31 cellular contexts compared by ENCODE assay signal in genomic region chr6:156434049-156434794, GRCh38.
"Had no signal": no experiment of that assay in that cellular context is flagged by ENCODE, and none has a peak within 500 bp of the region (broad histone marks: within the 10 kb centered on the region; RNA-seq: fewer than 3 reads in every experiment).

No MANE protein-coding gene starts in this region.

- DNase-seq: activated CD4-positive, alpha-beta T cell treated with anti-CD3 and anti-CD28 coated beads for 36 hours; activated CD4-positive, alpha-beta T cell treated with anti-CD3 and anti-CD28 coated beads, Interleukin-2, amount 10 ng/mL, durations not matched to agents 7 days and 5 days; activated CD4-positive, alpha-beta T cell treated with anti-CD3 and anti-CD28 coated beads, Interleukin-2, amount 50 U/mL, for 48 hours; activated CD8-positive, alpha-beta memory T cell treated with anti-CD3 and anti-CD28 coated beads, Interleukin-2, amount 50 U/mL, for 4 hours; activated gamma-delta T cell treated with Interleukin-2 at 50 U/mL for 16 hours; activated naive CD4-positive, alpha-beta T cell treated with anti-CD3 and anti-CD28 coated beads for 36 hours; activated naive CD8-positive, alpha-beta T cell treated with anti-CD3 and anti-CD28 coated beads, Interleukin-2, amount 50 U/mL, for 24 hours; activated T-cell treated with anti-CD3 and anti-CD28 coated beads for 4 hours; activated T-cell treated with anti-CD3 and anti-CD28 coated beads, Interleukin-2, amount 50 U/mL, for 4 hours; anterior cingulate cortex; central memory CD4-positive, alpha-beta T cell; MM.1S; MV-4-11; NCI-H1092; NCI-H1436 treated with DMSO at 0.1 percent for 48 hours; NCI-H1694 treated with DMSO at 0.1 percent for 48 hours; NCI-H2227 treated with DMSO at 0.1 percent for 48 hours; NCI-H446; NCI-H510A treated with DMSO at 0.1 percent for 48 hours; NCI-H748 treated with DMSO at 0.1 percent for 48 hours; NK-92 treated with Interleukin-12 subunit alpha and Interleukin-12 subunit beta, amount 100 ng/mL, for 24 hours; PC-3; SIG-M5 had no signal

- H3K36me3 Mint-ChIP-seq: activated naive CD8-positive, alpha-beta T cell; brain had no signal

- H3K9me3 Mint-ChIP-seq: activated naive CD4-positive, alpha-beta T cell treated with anti-CD3 and anti-CD28 coated beads for 36 hours; activated naive CD8-positive, alpha-beta T cell treated with anti-CD3 and anti-CD28 coated beads, Interleukin-2, amount 50 U/mL, for 24 hours; activated T-cell treated with anti-CD3 and anti-CD28 coated beads, Interleukin-2, amount 50 U/mL, for 4 hours; T-helper 1 cell treated with Interleukin-12 subunit alpha and Interleukin-12 subunit beta and Interleukin-4 antibody, amounts not matched to agents 30 μg/mL and 1 μg/mL, for 36 hours; T-helper 2 cell treated with Interferon-gamma antibody and Interleukin-4, amounts not matched to agents 5 μg/mL and 100 μg/mL, for 36 hours had no signal

- ATAC-seq: activated CD4-positive, alpha-beta T cell treated with anti-CD3 and anti-CD28 coated beads for 36 hours; activated naive CD8-positive, alpha-beta T cell treated with anti-CD3 and anti-CD28 coated beads, Interleukin-2, amount 50 U/mL, for 24 hours; activated T-cell treated with anti-CD3 and anti-CD28 coated beads, Interleukin-2, amount 50 U/mL, for 4 hours; PC-3; Right ventricle myocardium inferior had no signal

- H3K27ac Mint-ChIP-seq: activated CD4-positive, alpha-beta T cell treated with anti-CD3 and anti-CD28 coated beads for 36 hours; activated CD4-positive, alpha-beta T cell treated with anti-CD3 and anti-CD28 coated beads, Interleukin-2, amount 10 ng/mL, durations not matched to agents 7 days and 5 days; activated naive CD4-positive, alpha-beta T cell treated with anti-CD3 and anti-CD28 coated beads for 36 hours; activated naive CD8-positive, alpha-beta T cell; activated naive CD8-positive, alpha-beta T cell treated with anti-CD3 and anti-CD28 coated beads, Interleukin-2, amount 50 U/mL, for 24 hours; activated T-helper 1 cell treated with anti-CD3 and anti-CD28 coated beads, Interleukin-12 subunit alpha, Interleukin-12 subunit beta, Interleukin-2, Interleukin-4 antibody, amounts not matched to agents 30 ng/mL and 10 ng/mL and 1 ng/mL, durations not matched to agents 14 hours and 24 hours and 36 hours; brain; T-helper 1 cell treated with Interleukin-12 subunit alpha and Interleukin-12 subunit beta and Interleukin-4 antibody, amounts not matched to agents 30 μg/mL and 1 μg/mL, for 36 hours; T-helper 2 cell treated with Interferon-gamma antibody and Interleukin-4, amounts not matched to agents 5 μg/mL and 100 μg/mL, for 36 hours had no signal

- H3K4me3 Mint-ChIP-seq: activated CD4-positive, alpha-beta T cell treated with anti-CD3 and anti-CD28 coated beads for 36 hours; activated CD4-positive, alpha-beta T cell treated with anti-CD3 and anti-CD28 coated beads, Interleukin-2, amount 10 ng/mL, durations not matched to agents 7 days and 5 days; activated naive CD4-positive, alpha-beta T cell treated with anti-CD3 and anti-CD28 coated beads for 36 hours; activated naive CD8-positive, alpha-beta T cell; activated naive CD8-positive, alpha-beta T cell treated with anti-CD3 and anti-CD28 coated beads, Interleukin-2, amount 50 U/mL, for 24 hours; activated T-cell treated with anti-CD3 and anti-CD28 coated beads, Interleukin-2, amount 50 U/mL, for 4 hours; activated T-helper 1 cell treated with anti-CD3 and anti-CD28 coated beads, Interleukin-12 subunit alpha, Interleukin-12 subunit beta, Interleukin-2, Interleukin-4 antibody, amounts not matched to agents 30 ng/mL and 10 ng/mL and 1 ng/mL, durations not matched to agents 14 hours and 24 hours and 36 hours; brain; T-helper 1 cell treated with Interleukin-12 subunit alpha and Interleukin-12 subunit beta and Interleukin-4 antibody, amounts not matched to agents 30 μg/mL and 1 μg/mL, for 36 hours; T-helper 2 cell treated with Interferon-gamma antibody and Interleukin-4, amounts not matched to agents 5 μg/mL and 100 μg/mL, for 36 hours had no signal

- H3K4me1 Mint-ChIP-seq: activated CD4-positive, alpha-beta T cell treated with anti-CD3 and anti-CD28 coated beads for 36 hours; activated CD4-positive, alpha-beta T cell treated with anti-CD3 and anti-CD28 coated beads, Interleukin-2, amount 10 ng/mL, durations not matched to agents 7 days and 5 days; activated naive CD8-positive, alpha-beta T cell treated with anti-CD3 and anti-CD28 coated beads, Interleukin-2, amount 50 U/mL, for 24 hours had no signal

- H3K27ac ChIP-seq: KMS-11, RWPE1 had no signal

- H3K27me3 Mint-ChIP-seq: activated CD4-positive, alpha-beta T cell treated with anti-CD3 and anti-CD28 coated beads for 36 hours; activated CD4-positive, alpha-beta T cell treated with anti-CD3 and anti-CD28 coated beads, Interleukin-2, amount 10 ng/mL, durations not matched to agents 7 days and 5 days; activated naive CD8-positive, alpha-beta T cell; activated naive CD8-positive, alpha-beta T cell treated with anti-CD3 and anti-CD28 coated beads, Interleukin-2, amount 50 U/mL, for 24 hours had no signal
